Comparison of ENCODE assay signal across 13 cellular contexts in the genomic region with DNA sequence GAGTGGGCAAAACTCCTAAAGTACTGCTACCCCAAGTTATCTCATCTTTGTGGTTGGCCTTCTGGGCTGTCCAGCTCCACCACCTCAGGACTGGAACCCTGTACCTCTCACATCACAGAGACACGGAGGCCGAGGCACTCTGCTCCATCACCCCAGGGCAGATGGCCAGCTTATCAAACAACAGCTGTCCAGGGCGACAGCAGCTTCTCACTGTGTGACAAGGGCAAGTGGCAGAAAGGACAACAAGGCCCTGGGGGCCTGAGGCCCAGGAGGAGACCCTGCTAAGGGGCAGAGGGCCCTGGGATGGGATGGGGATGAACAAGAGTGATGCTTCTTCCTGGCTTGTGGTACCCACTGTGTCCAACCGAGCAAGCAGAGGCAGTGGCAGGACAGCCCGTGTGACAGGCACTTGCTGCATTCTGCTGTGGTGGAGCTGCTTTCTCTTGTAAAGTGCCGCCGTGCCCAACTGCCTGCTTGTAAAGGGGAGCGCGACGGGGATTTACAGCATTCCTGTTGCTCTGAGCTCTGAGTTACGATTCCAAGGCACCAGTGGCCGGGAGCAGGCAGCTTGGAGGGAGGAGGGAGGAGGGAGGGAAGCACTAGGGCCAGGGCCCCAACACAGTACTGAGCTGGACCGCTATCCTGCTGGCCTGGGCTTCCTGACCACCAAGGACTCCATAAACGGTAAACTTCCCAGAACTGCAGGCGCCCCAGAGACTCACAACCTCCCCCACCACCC.
DNase-seq lines count a peak whose midpoint lies in the region; ATAC-seq and TF ChIP-seq lines count a peak whose summit lies in the region.
"Had no signal": no experiment of that assay in that cellular context is flagged by ENCODE, and none has a peak within 500 bp of the region (broad histone marks: within the 10 kb centered on the region; RNA-seq: fewer than 3 reads in every experiment).

No MANE protein-coding gene starts in this region.

- DNase-seq in NCI-H82 (lab: John Stamatoyannopoulos, UW) (peak; percentile 49), NCI-H82 treated with DMSO at 0.1 percent for 48 hours (lab: John Stamatoyannopoulos, UW; ENCODE audit: unreplicated experiment) (no peak), type B pancreatic cell (ENCODE audit: extremely low spot score, unreplicated experiment) (no peak), OCI-M1 (lab: John Stamatoyannopoulos, UW) (no peak)
- DNase-seq: adrenal gland, NCI-H526, upper lobe of left lung had no signal

- peaks cover 28% of the 10 kb centered on the region for H3K4me1 ChIP-seq in ectodermal cell (ENCODE audit: control insufficient read depth, insufficient read depth, low read length)
- H3K4me1 ChIP-seq in mesodermal cell (ENCODE audit: control insufficient read depth, insufficient read depth, low read length, poor library complexity, severe bottlenecking): peaks cover 39% of the 10 kb centered on the region

- no peak overlapping the region for H3K4me3 Mint-ChIP-seq in type B pancreatic cell
- H3K4me3 Mint-ChIP-seq: WTC11 had no signal

- no peaks in the 10 kb centered on the region for H3K27me3 Mint-ChIP-seq in type B pancreatic cell

- H3K9me3 Mint-ChIP-seq in type B pancreatic cell: no peaks in the 10 kb centered on the region
- H3K9me3 Mint-ChIP-seq: WTC11 had no signal

- H3K4me1 Mint-ChIP-seq in type B pancreatic cell (ENCODE audit: unreplicated experiment): peaks cover 46% of the 10 kb centered on the region

- H3K4me3 ChIP-seq in ectodermal cell (ENCODE audit: insufficient read depth, low read depth, low read length) (no peak overlapping the region), mesodermal cell (ENCODE audit: extremely low read depth, insufficient read depth, low read length, poor library complexity, severe bottlenecking) (no peak overlapping the region)
- H3K4me3 ChIP-seq: adrenal gland, upper lobe of left lung had no signal

- H3K27ac ChIP-seq in ectodermal cell (ENCODE audit: insufficient read depth, low read depth, low read length, poor library complexity, severe bottlenecking) (peak overlapping the region; percentile 48), mesodermal cell (ENCODE audit: low read depth, low read length, severe bottlenecking) (peak overlapping the region; percentile 34)
- H3K27ac ChIP-seq: upper lobe of left lung had no signal

- H3K27ac Mint-ChIP-seq in type B pancreatic cell: peak overlapping the region; percentile 50

- no peak for ATAC-seq in HG03457 (IDR thresholded peaks at IDR 0.05; ENCODE audit: unreplicated experiment)
- ATAC-seq in HG03432 (IDR thresholded peaks at IDR 0.05; ENCODE audit: unreplicated experiment): no peak
- ATAC-seq: sciatic nerve, WTC11 had no signal

- H3K9me3 ChIP-seq in ectodermal cell (ENCODE audit: control insufficient read depth, low read length) (no peaks in the 10 kb centered on the region), mesodermal cell (ENCODE audit: control insufficient read depth, low read length) (no peaks in the 10 kb centered on the region)
- H3K9me3 ChIP-seq: adrenal gland, upper lobe of left lung had no signal

- H3K36me3 Mint-ChIP-seq in type B pancreatic cell: peaks cover 4% of the 10 kb centered on the region
- H3K36me3 Mint-ChIP-seq: WTC11 had no signal

- no peak for TF ChIP-seq CTCF in type B pancreatic cell (conservative IDR thresholded peaks at IDR 0.05)

- 53 to 55% methylated on average over 15 of the region's 15 CpGs for WGBS in ectodermal cell, 2 experiments
- 72 to 83% methylated on average over 8 to 15 of the region's 15 CpGs for WGBS in mesodermal cell (ENCODE audit: insufficient coverage in 2 of 2), 2 experiments

- H3K27me3 ChIP-seq in ectodermal cell (ENCODE audit: control insufficient read depth, insufficient read depth, low read length, poor library complexity, severe bottlenecking): no peaks in the 10 kb centered on the region
- H3K27me3 ChIP-seq: adrenal gland, upper lobe of left lung had no signal

- H3K36me3 ChIP-seq in ectodermal cell (ENCODE audit: control insufficient read depth, insufficient read depth, low read length) (no peaks in the 10 kb centered on the region), mesodermal cell (ENCODE audit: control insufficient read depth, insufficient read depth, low read length) (peaks cover 24% of the 10 kb centered on the region)
- H3K36me3 ChIP-seq: adrenal gland, upper lobe of left lung had no signal
